Comparison of ENCODE assay signal across 21 cellular contexts in genomic region chr18:59352250-59352855, GRCh38. TPM values are rescaled to one million over a fixed set of nuclear protein-coding genes. Genes with fewer than 3 reads are reported as not detected.
DNase-seq lines count a peak whose midpoint lies in the region; ATAC-seq, FAIRE-seq and TF ChIP-seq lines count a peak whose summit lies in the region.
"Had no signal": no experiment of that assay in that cellular context is flagged by ENCODE, and none has a peak within 500 bp of the region (broad histone marks: within the 10 kb centered on the region; RNA-seq: fewer than 3 reads in every experiment).

No MANE protein-coding gene starts in this region.

- H3K27ac ChIP-seq in HepG2 (ENCODE audit: extremely low read length, insufficient read depth, low read length) (no peak overlapping the region), right lobe of liver (no peak overlapping the region), tibial nerve (no peak overlapping the region)
- H3K27ac ChIP-seq: Peyer's patch, psoas muscle, stomach, vagina had no signal

- H3K27me3 ChIP-seq in HepG2 (ENCODE audit: control insufficient read depth in 1 of 2, insufficient read depth in 2 of 2, low read length in 2 of 2) = no peaks in the 10 kb centered on the region
- H3K27me3 ChIP-seq in right lobe of liver = no peaks in the 10 kb centered on the region
- H3K27me3 ChIP-seq in tibial nerve = no peaks in the 10 kb centered on the region
- H3K27me3 ChIP-seq: Peyer's patch, stomach, vagina had no signal

- TF ChIP-seq CTCF in HepG2 (CRISPR knock-in tag; IDR thresholded peaks at IDR 0.05) (no peak), right lobe of liver (IDR thresholded peaks at IDR 0.05) (no peak), tibial nerve (IDR thresholded peaks at IDR 0.05) (no peak)

- no peak for TF ChIP-seq POLR2A in HepG2 (IDR thresholded peaks at IDR 0.05; ENCODE audit: insufficient read depth in 1 of 2, low read depth in 2 of 2, low read length in 2 of 2)
- TF ChIP-seq POLR2A in right lobe of liver (IDR thresholded peaks at IDR 0.05) = no peak
- no peak for TF ChIP-seq POLR2A in tibial nerve (IDR thresholded peaks at IDR 0.05)

- 93% methylated on average over 3 of the region's 3 CpGs for WGBS in HepG2 (ENCODE audit: low lambda C conversion rate)
- WGBS in right lobe of liver (ENCODE audit: insufficient coverage, low coverage, low lambda C conversion rate, missing lambda C conversion rate) = 84% methylated on average over 3 of the region's 3 CpGs
- WGBS in tibial nerve, 2 donors = 84 to 87% methylated on average over 3 of the region's 3 CpGs

- H2AFZ ChIP-seq in HepG2 (ENCODE audit: low read length) = no peak overlapping the region

- BruUV-seq in HepG2 (replicated peaks; lab: Mats Ljungman, UMichigan) = no TSS peak

- H3K9ac ChIP-seq in HepG2 (ENCODE audit: insufficient read depth, low read depth, low read length) = no peak overlapping the region

- H3K36me3 ChIP-seq in HepG2 (replicated peaks in 1 of 2; ENCODE audit: control insufficient read depth in 1 of 2, insufficient read depth in 2 of 2, low read length in 2 of 2) (peaks cover 16 to 72% of the 10 kb centered on the region in 2 experiments), right lobe of liver (peaks cover 10 to 81% (median 28%) of the 10 kb centered on the region in 4 donors), tibial nerve (peaks cover 0 to 81% (median 16%) of the 10 kb centered on the region in 3 donors)

- H3K4me2 ChIP-seq in HepG2 (ENCODE audit: low read depth, low read length) = no peak overlapping the region

- intact Hi-C loops in HepG2 (cut with micrococcal nuclease; ENCODE audit: unreplicated experiment) = no loop called here
- intact Hi-C loops in right lobe of liver (cut with DNase I) = no loop called here
- intact Hi-C loops in activated T-helper 1 cell treated with anti-CD3 and anti-CD28 coated beads, Interleukin-12 subunit alpha, Interleukin-12 subunit beta, Interleukin-2, Interleukin-4 antibody, amounts not matched to agents 30 ng/mL and 10 ng/mL and 1 ng/mL, durations not matched to agents 14 hours and 24 hours and 36 hours (cut with micrococcal nuclease) = loop anchor here (10.0 kb wide), 1 partner anchor 808 kb away; no protein-coding TSS in a partner anchor
- intact Hi-C loops in posterior cingulate gyrus (cut with DNase I) = no loop called here

- H3K4me3 ChIP-seq in HepG2 (replicated peaks in 1 of 3; ENCODE audit: insufficient read depth in 1 of 3, low read depth in 2 of 3, low read length in 3 of 3) (no peak overlapping the region), right lobe of liver (no peak overlapping the region), tibial nerve (no peak overlapping the region)
- H3K4me3 ChIP-seq: Peyer's patch, psoas muscle, stomach, vagina had no signal

- no peak for ATAC-seq in HepG2
- ATAC-seq in right lobe of liver = no peak
- peak; percentile 61 for ATAC-seq in HG03103 (IDR thresholded peaks at IDR 0.05; ENCODE audit: low read depth, unreplicated experiment)

- H3K4me1 Mint-ChIP-seq in activated T-helper 1 cell treated with anti-CD3 and anti-CD28 coated beads, Interleukin-12 subunit alpha, Interleukin-12 subunit beta, Interleukin-2, Interleukin-4 antibody, amounts not matched to agents 30 ng/mL and 10 ng/mL and 1 ng/mL, durations not matched to agents 14 hours and 24 hours and 36 hours (ENCODE audit: low read depth) = peaks cover 65% of the 10 kb centered on the region

- in situ Hi-C loops in HepG2 (cut with HindIII; ENCODE audit: extremely low pct_ligation_motif_present, low pct_unique_long_range_greater_than_20kb) = no loop called here

- TF ChIP-seq EP300 in HepG2 (IDR thresholded peaks at IDR 0.05; ENCODE audit: low read depth in 2 of 2, low read length in 2 of 2) (no peak), HepG2 (CRISPR knock-in tag; IDR thresholded peaks at IDR 0.05; ENCODE audit: borderline replicate concordance) (no peak), tibial nerve (IDR thresholded peaks at IDR 0.05) (no peak)

- no peaks in the 10 kb centered on the region for H3K9me3 Mint-ChIP-seq in activated T-helper 1 cell treated with anti-CD3 and anti-CD28 coated beads, Interleukin-12 subunit alpha, Interleukin-12 subunit beta, Interleukin-2, Interleukin-4 antibody, amounts not matched to agents 30 ng/mL and 10 ng/mL and 1 ng/mL, durations not matched to agents 14 hours and 24 hours and 36 hours

- TF ChIP-seq RAD21 in HepG2 (CRISPR knock-in tag; IDR thresholded peaks at IDR 0.05) = no peak

- H3K79me2 ChIP-seq in HepG2 (ENCODE audit: insufficient read depth, low read length) = peaks cover 37% of the 10 kb centered on the region

- POLR2A ChIA-PET in HepG2 (lab: Yijun Ruan, JAX) = no interaction called here

- CTCF ChIA-PET in HepG2 (lab: Yijun Ruan, JAX; ENCODE audit: low intra/inter-chr PET ratio, low total read pairs) = no interaction called here

- H3K4me1 ChIP-seq in HepG2 (ENCODE audit: insufficient read depth, low read length) (peaks cover 52% of the 10 kb centered on the region), right lobe of liver (peaks cover 0 to 8% (median 0%) of the 10 kb centered on the region in 4 donors), tibial nerve (peaks cover 0 to 14% (median 4%) of the 10 kb centered on the region in 4 donors)

- peak overlapping the region; percentile 33 for H3K27ac Mint-ChIP-seq in activated T-helper 1 cell treated with anti-CD3 and anti-CD28 coated beads, Interleukin-12 subunit alpha, Interleukin-12 subunit beta, Interleukin-2, Interleukin-4 antibody, amounts not matched to agents 30 ng/mL and 10 ng/mL and 1 ng/mL, durations not matched to agents 14 hours and 24 hours and 36 hours

- peaks cover 65% of the 10 kb centered on the region for H3K36me3 Mint-ChIP-seq in activated T-helper 1 cell treated with anti-CD3 and anti-CD28 coated beads, Interleukin-12 subunit alpha, Interleukin-12 subunit beta, Interleukin-2, Interleukin-4 antibody, amounts not matched to agents 30 ng/mL and 10 ng/mL and 1 ng/mL, durations not matched to agents 14 hours and 24 hours and 36 hours (ENCODE audit: low read depth)

- no peak for FAIRE-seq in HepG2 (lab: Jason Lieb, UNC)

- DNase-seq in HepG2 (ENCODE audit: low spot score) (no peak), right lobe of liver (no peak), posterior cingulate gyrus (no peak), T-helper 9 cell (no peak), tibial nerve (ENCODE audit: low spot score in 2 of 2) (no peak), mucosa of gallbladder (ENCODE audit: low spot score) (no peak)
- DNase-seq in activated T-helper 1 cell treated with anti-CD3 and anti-CD28 coated beads, Interleukin-12 subunit alpha, Interleukin-12 subunit beta, Interleukin-2, Interleukin-4 antibody, amounts not matched to agents 30 ng/mL and 10 ng/mL and 1 ng/mL, durations not matched to agents 14 hours and 24 hours and 36 hours (ENCODE audit: low spot score) = no peak
- DNase-seq: activated CD4-positive, CD25-positive, alpha-beta regulatory T cell; activated T-cell treated with anti-CD3 and anti-CD28 coated beads, Interleukin-2, amount 50 U/mL, for 1 hour; aorta; Calu3; foreskin melanocyte; NCI-H187; NCI-H524; Peyer's patch; psoas muscle; stomach had no signal

- H3K27me3 Mint-ChIP-seq in activated T-helper 1 cell treated with anti-CD3 and anti-CD28 coated beads, Interleukin-12 subunit alpha, Interleukin-12 subunit beta, Interleukin-2, Interleukin-4 antibody, amounts not matched to agents 30 ng/mL and 10 ng/mL and 1 ng/mL, durations not matched to agents 14 hours and 24 hours and 36 hours (ENCODE audit: insufficient read depth) = no peaks in the 10 kb centered on the region

- peaks cover 27% of the 10 kb centered on the region for H4K20me1 ChIP-seq in HepG2 (ENCODE audit: insufficient read depth, low read length)

- no peak overlapping the region for H3K4me3 Mint-ChIP-seq in activated T-helper 1 cell treated with anti-CD3 and anti-CD28 coated beads, Interleukin-12 subunit alpha, Interleukin-12 subunit beta, Interleukin-2, Interleukin-4 antibody, amounts not matched to agents 30 ng/mL and 10 ng/mL and 1 ng/mL, durations not matched to agents 14 hours and 24 hours and 36 hours

- no peaks in the 10 kb centered on the region for H3K9me3 ChIP-seq in HepG2 (ENCODE audit: low read length)
- no peaks in the 10 kb centered on the region for H3K9me3 ChIP-seq in right lobe of liver
- H3K9me3 ChIP-seq in tibial nerve = no peaks in the 10 kb centered on the region
- H3K9me3 ChIP-seq: Peyer's patch, psoas muscle, stomach, vagina had no signal

RNA-seq across cellular contexts. Expression of gene LMAN1, which starts 6.7 kb away (rescaled TPM):
- total RNA-seq in HepG2 (2016; rRNA removed; fragmentation: Illumina TruSeq; extraction: Trizol) (79.1 and 131 TPM in 2 replicates), right lobe of liver (100 to 1,000 TPM in 4 of 6 experiments, 10 to 100 TPM in 2; 67.8 to 136 (median 108) TPM), tibial nerve (10 to 100 TPM; 61.5 to 83.7 (median 69.8) TPM), mucosa of gallbladder (63.6 TPM)
- 8.9 and 10.1 TPM in 2 replicates for total RNA-seq in HepG2 (2016; cell fraction: cytosol; rRNA removed; fragmentation: Illumina TruSeq; extraction: Trizol; ENCODE audit: low read depth)
- total RNA-seq in HepG2 (2016; cell fraction: insoluble cytoplasmic fraction; rRNA removed; fragmentation: Illumina TruSeq; extraction: Trizol) = 73.2 and 133 TPM in 2 replicates
- 25.0 and 32.8 TPM in 2 replicates for total RNA-seq in HepG2 (2016; cell fraction: membrane; rRNA removed; fragmentation: Illumina TruSeq; extraction: Trizol)
- total RNA-seq in HepG2 (2016; cell fraction: nucleus; rRNA removed; fragmentation: Illumina TruSeq; extraction: Trizol) = 193 and 214 TPM in 2 replicates
- 88.3 and 127 TPM in 2 replicates for polyA plus RNA-seq in HepG2 (2011; rRNA removed)
- 86.7 and 99.4 TPM in 2 replicates for polyA plus RNA-seq in HepG2 (2011; cell fraction: cytosol; rRNA removed)
- polyA plus RNA-seq in HepG2 (2011; cell fraction: nucleus; rRNA removed) = 46.5 and 52.3 TPM in 2 replicates
- 118 and 152 TPM in 2 replicates for polyA plus RNA-seq in HepG2 (2012)
- 3.9 and 4.3 TPM in 2 replicates for polyA plus RNA-seq in HepG2 (2016; cell fraction: cytosol; fragmentation: Illumina TruSeq; extraction: Trizol; ENCODE audit: low read depth)
- polyA plus RNA-seq in HepG2 (2016; cell fraction: insoluble cytoplasmic fraction; fragmentation: Illumina TruSeq; extraction: Trizol; ENCODE audit: low read depth) = 55.3 and 62.3 TPM in 2 replicates
- 10.9 and 14.2 TPM in 2 replicates for polyA plus RNA-seq in HepG2 (2016; cell fraction: membrane; fragmentation: Illumina TruSeq; extraction: Trizol; ENCODE audit: low read depth)
- polyA plus RNA-seq in HepG2 (2016; cell fraction: nucleus; fragmentation: Illumina TruSeq; extraction: Trizol; ENCODE audit: insufficient read depth, low read depth) = 172 and 173 TPM in 2 replicates
- polyA minus RNA-seq in HepG2 (2011; rRNA and poly(A)+ RNA removed; ENCODE audit: low replicate concordance) = 37.2 and 147 TPM in 2 replicates
- polyA minus RNA-seq in HepG2 (2011; cell fraction: cytosol; rRNA and poly(A)+ RNA removed) = 193 and 200 TPM in 2 replicates
- polyA minus RNA-seq in HepG2 (2011; cell fraction: nucleus; rRNA and poly(A)+ RNA removed) = 204 and 223 TPM in 2 replicates
- total RNA-seq in activated T-helper 1 cell treated with anti-CD3 and anti-CD28 coated beads, Interleukin-12 subunit alpha, Interleukin-12 subunit beta, Interleukin-2, Interleukin-4 antibody, amounts not matched to agents 30 ng/mL and 10 ng/mL and 1 ng/mL, durations not matched to agents 14 hours and 24 hours and 36 hours = 147 and 175 TPM in 2 replicates

RNA-seq across cellular contexts. Expression of gene CPLX4, which starts 33.9 kb away (rescaled TPM):
- total RNA-seq in HepG2 (2016; rRNA removed; fragmentation: Illumina TruSeq; extraction: Trizol) = not detected in 2 replicates
- not detected in 2 replicates for total RNA-seq in HepG2 (2016; cell fraction: cytosol; rRNA removed; fragmentation: Illumina TruSeq; extraction: Trizol; ENCODE audit: low read depth)
- total RNA-seq in HepG2 (2016; cell fraction: insoluble cytoplasmic fraction; rRNA removed; fragmentation: Illumina TruSeq; extraction: Trizol) = not detected in 2 replicates
- total RNA-seq in HepG2 (2016; cell fraction: membrane; rRNA removed; fragmentation: Illumina TruSeq; extraction: Trizol) = not detected in 2 replicates
- not detected in 2 replicates for total RNA-seq in HepG2 (2016; cell fraction: nucleus; rRNA removed; fragmentation: Illumina TruSeq; extraction: Trizol)
- polyA plus RNA-seq in HepG2 (2011; rRNA removed) = not detected in 2 replicates
- polyA plus RNA-seq in HepG2 (2011; cell fraction: cytosol; rRNA removed) = not detected in 2 replicates
- polyA plus RNA-seq in HepG2 (2011; cell fraction: nucleus; rRNA removed) = not detected in 2 replicates
- polyA plus RNA-seq in HepG2 (2012) = 0.08 TPM in 1 of 2 replicates, not detected in the other
- not detected in 2 replicates for polyA plus RNA-seq in HepG2 (2016; cell fraction: cytosol; fragmentation: Illumina TruSeq; extraction: Trizol; ENCODE audit: low read depth)
- polyA plus RNA-seq in HepG2 (2016; cell fraction: insoluble cytoplasmic fraction; fragmentation: Illumina TruSeq; extraction: Trizol; ENCODE audit: low read depth) = not detected in 2 replicates
- not detected in 2 replicates for polyA plus RNA-seq in HepG2 (2016; cell fraction: membrane; fragmentation: Illumina TruSeq; extraction: Trizol; ENCODE audit: low read depth)
- not detected in 2 replicates for polyA plus RNA-seq in HepG2 (2016; cell fraction: nucleus; fragmentation: Illumina TruSeq; extraction: Trizol; ENCODE audit: insufficient read depth, low read depth)
- polyA minus RNA-seq in HepG2 (2011; rRNA and poly(A)+ RNA removed; ENCODE audit: low replicate concordance) = not detected in 2 replicates
- not detected in 2 replicates for polyA minus RNA-seq in HepG2 (2011; cell fraction: cytosol; rRNA and poly(A)+ RNA removed)
- not detected in 2 replicates for polyA minus RNA-seq in HepG2 (2011; cell fraction: nucleus; rRNA and poly(A)+ RNA removed)
- under 1 TPM in 1 of 6 experiments, not detected in 5; 0.10 TPM for total RNA-seq in right lobe of liver
- not detected in 2 replicates for total RNA-seq in activated T-helper 1 cell treated with anti-CD3 and anti-CD28 coated beads, Interleukin-12 subunit alpha, Interleukin-12 subunit beta, Interleukin-2, Interleukin-4 antibody, amounts not matched to agents 30 ng/mL and 10 ng/mL and 1 ng/mL, durations not matched to agents 14 hours and 24 hours and 36 hours
- not detected for total RNA-seq in tibial nerve
- total RNA-seq in mucosa of gallbladder = not detected
- total RNA-seq: aorta, Calu3, HT-29, lower leg skin, Peyer's patch, psoas muscle, stomach, vagina had no signal
- polyA plus RNA-seq: psoas muscle, stomach had no signal
